ENCODE assay signal across 8 cellular contexts in genomic region chr9:89455356-89455824, GRCh38. TPM values are rescaled to one million over a fixed set of nuclear protein-coding genes. Genes with fewer than 3 reads are reported as not detected.
DNase-seq lines count a peak whose midpoint lies in the region; ATAC-seq and TF ChIP-seq lines count a peak whose summit lies in the region.

No MANE protein-coding gene starts in this region.

- TF ChIP-seq CTCF in activated B cell treated with CpG ODN at 0.5 μM for 24 hours (IDR thresholded peaks at IDR 0.05), result no peak

- ATAC-seq in activated B cell treated with CpG ODN at 0.5 μM for 24 hours (ENCODE audit: low read depth) (peak; percentile 66), HG02642 (IDR thresholded peaks at IDR 0.05; ENCODE audit: poor library complexity, unreplicated experiment) (no peak), HG03520 (IDR thresholded peaks at IDR 0.05; ENCODE audit: unreplicated experiment) (no peak)
- peak; percentile 80 for ATAC-seq in effector memory CD8-positive, alpha-beta T cell (replicated peaks)

- intact Hi-C loops in activated B cell treated with CpG ODN at 0.5 μM for 24 hours (cut with micrococcal nuclease), result no loop called here

- H3K4me1 Mint-ChIP-seq in activated B cell treated with CpG ODN at 0.5 μM for 24 hours, result peaks cover 59% of the 10 kb centered on the region
- peaks cover 76 to 83% of the 10 kb centered on the region in 2 donors for H3K4me1 Mint-ChIP-seq in effector memory CD8-positive, alpha-beta T cell (ENCODE audit: low read depth in 2 of 2)
- peaks cover 93% of the 10 kb centered on the region for H3K4me1 Mint-ChIP-seq in stimulated activated naive CD8-positive, alpha-beta T cell treated with anti-CD3 and anti-CD28 coated beads, Interleukin-15, Interleukin-2, amounts not matched to agents 100 ng/mL and 50 ng/mL, for 24 hours (ENCODE audit: low read depth)

- DNase-seq in activated gamma-delta T cell treated with Interleukin-2 at 50 U/mL for 16 hours, result peak; percentile 47
- no peak for DNase-seq in activated gamma-delta T cell (lab: John Stamatoyannopoulos, UW)
- no peak for DNase-seq in activated B cell treated with CpG ODN at 0.5 μM for 24 hours
- DNase-seq in effector memory CD8-positive, alpha-beta T cell, result no peak
- no peak for DNase-seq in LoVo (ENCODE audit: low spot score)

- peaks cover 43% of the 10 kb centered on the region for H3K36me3 Mint-ChIP-seq in activated B cell treated with CpG ODN at 0.5 μM for 24 hours (ENCODE audit: low read depth)
- peaks cover 65% of the 10 kb centered on the region for H3K36me3 Mint-ChIP-seq in effector memory CD8-positive, alpha-beta T cell (ENCODE audit: insufficient read depth)
- H3K36me3 Mint-ChIP-seq in stimulated activated naive CD8-positive, alpha-beta T cell treated with anti-CD3 and anti-CD28 coated beads, Interleukin-15, Interleukin-2, amounts not matched to agents 100 ng/mL and 50 ng/mL, for 24 hours (ENCODE audit: low read depth), result peaks cover 67% of the 10 kb centered on the region

- CTCF ChIA-PET in activated B cell treated with CpG ODN at 0.5 μM for 24 hours (lab: Charles Lee), result interaction anchor here (1.9 kb wide), 1 partner anchor 94 kb away, joined by 5 read pairs; no protein-coding TSS in a partner anchor

- peak overlapping the region; percentile 73 for H3K27ac Mint-ChIP-seq in activated B cell treated with CpG ODN at 0.5 μM for 24 hours
- H3K27ac Mint-ChIP-seq in effector memory CD8-positive, alpha-beta T cell, result peak overlapping the region; percentile 91 to 92
- H3K27ac Mint-ChIP-seq in stimulated activated naive CD8-positive, alpha-beta T cell treated with anti-CD3 and anti-CD28 coated beads, Interleukin-15, Interleukin-2, amounts not matched to agents 100 ng/mL and 50 ng/mL, for 24 hours, result peak overlapping the region; percentile 95

- POLR2A ChIA-PET in activated B cell treated with CpG ODN at 0.5 μM for 24 hours (lab: Charles Lee), result interaction anchor here (1.4 kb wide), 1 partner anchor 87 kb away, joined by 5 read pairs; no protein-coding TSS in a partner anchor

- H3K27me3 Mint-ChIP-seq in activated B cell treated with CpG ODN at 0.5 μM for 24 hours, result no peaks in the 10 kb centered on the region
- H3K27me3 Mint-ChIP-seq in effector memory CD8-positive, alpha-beta T cell, result no peaks in the 10 kb centered on the region
- H3K27me3 Mint-ChIP-seq in stimulated activated naive CD8-positive, alpha-beta T cell treated with anti-CD3 and anti-CD28 coated beads, Interleukin-15, Interleukin-2, amounts not matched to agents 100 ng/mL and 50 ng/mL, for 24 hours, result no peaks in the 10 kb centered on the region

- H3K9me3 Mint-ChIP-seq in activated B cell treated with CpG ODN at 0.5 μM for 24 hours, result no peaks in the 10 kb centered on the region
- H3K9me3 Mint-ChIP-seq in effector memory CD8-positive, alpha-beta T cell, result no peaks in the 10 kb centered on the region
- H3K9me3 Mint-ChIP-seq in stimulated activated naive CD8-positive, alpha-beta T cell treated with anti-CD3 and anti-CD28 coated beads, Interleukin-15, Interleukin-2, amounts not matched to agents 100 ng/mL and 50 ng/mL, for 24 hours, result no peaks in the 10 kb centered on the region

- peak overlapping the region; percentile 42 for H3K4me3 Mint-ChIP-seq in activated B cell treated with CpG ODN at 0.5 μM for 24 hours
- peak overlapping the region; percentile 76 to 78 for H3K4me3 Mint-ChIP-seq in effector memory CD8-positive, alpha-beta T cell
- H3K4me3 Mint-ChIP-seq in stimulated activated naive CD8-positive, alpha-beta T cell treated with anti-CD3 and anti-CD28 coated beads, Interleukin-15, Interleukin-2, amounts not matched to agents 100 ng/mL and 50 ng/mL, for 24 hours, result peak overlapping the region; percentile 66

RNA-seq across cellular contexts. Expression of gene SEMA4D, which starts 42.5 kb away (rescaled TPM):
- total RNA-seq in activated B cell treated with CpG ODN at 0.5 μM for 24 hours, result 68.0 and 79.7 TPM in 2 replicates

Comparison
In these comparisons a context has a peak if more than half of its experiments do, and no peak if none do; other contexts are left out.
1. ATAC-seq: peak in activated B cell treated with CpG ODN at 0.5 μM for 24 hours (single experiment) and effector memory CD8-positive, alpha-beta T cell (single experiment); none in HG02642 (single experiment) and HG03520 (single experiment).
2. Peak in every context shown above with its lines, with median percentiles within 50 percentile points of each other: H3K27ac Mint-ChIP-seq and H3K4me3 Mint-ChIP-seq.